In genomic region chr13:44396963-44397580, GRCh38 we compare ENCODE assay signal across 10 cellular contexts. TPM values are rescaled to one million over a fixed set of nuclear protein-coding genes. Genes with fewer than 3 reads are reported as not detected.
DNase-seq lines count a peak whose midpoint lies in the region; ATAC-seq, FAIRE-seq and TF ChIP-seq lines count a peak whose summit lies in the region.
"Had no signal": no experiment of that assay in that cellular context is flagged by ENCODE, and none has a peak within 500 bp of the region (broad histone marks: within the 10 kb centered on the region; RNA-seq: fewer than 3 reads in every experiment).

No MANE protein-coding gene starts in this region.

- DNase-seq in G401 (ENCODE audit: low spot score) (peak; percentile 73), coronary artery (ENCODE audit: low spot score) (peak; percentile 68), iris pigment epithelial cell (ENCODE audit: low read depth) (peak; percentile 73), retina (peak; percentile 86), SW 1271 (lab: John Stamatoyannopoulos, UW) (no peak), urothelium cell line (ENCODE audit: low spot score) (no peak)
- no peak for DNase-seq in activated naive CD8-positive, alpha-beta T cell treated with anti-CD3 and anti-CD28 coated beads for 36 hours
- DNase-seq in stimulated activated naive B cell treated with anti-CD40 and anti-IgM and Interleukin-4, amounts not matched to agents 10 μg/mL and 1 μg/mL and 100 μg/mL, for 72 hours = no peak
- DNase-seq: activated CD4-positive, alpha-beta T cell treated with anti-CD3 and anti-CD28 coated beads for 48 hours; central memory CD4-positive, alpha-beta T cell had no signal

- H3K27ac Mint-ChIP-seq in activated naive CD8-positive, alpha-beta T cell treated with anti-CD3 and anti-CD28 coated beads for 36 hours = no peak overlapping the region
- no peak overlapping the region for H3K27ac Mint-ChIP-seq in stimulated activated naive B cell treated with anti-CD40 and anti-IgM and Interleukin-4, amounts not matched to agents 10 μg/mL and 1 μg/mL and 100 μg/mL, for 72 hours

- ATAC-seq in stimulated activated naive B cell treated with anti-CD40 and anti-IgM and Interleukin-4, amounts not matched to agents 10 μg/mL and 1 μg/mL and 100 μg/mL, for 72 hours (replicated peaks) = no peak

- peak overlapping the region in 1 of 2 donors; percentile 8 for H3K27ac ChIP-seq in coronary artery

- in situ Hi-C loops in G401 (cut with HindIII; ENCODE audit: low sequenced_read_pairs) = no loop called here

- H3K4me1 Mint-ChIP-seq in activated naive CD8-positive, alpha-beta T cell treated with anti-CD3 and anti-CD28 coated beads for 36 hours = peaks cover 3% of the 10 kb centered on the region
- H3K4me1 Mint-ChIP-seq in stimulated activated naive B cell treated with anti-CD40 and anti-IgM and Interleukin-4, amounts not matched to agents 10 μg/mL and 1 μg/mL and 100 μg/mL, for 72 hours = no peaks in the 10 kb centered on the region

- no peaks in the 10 kb centered on the region for H3K9me3 Mint-ChIP-seq in activated naive CD8-positive, alpha-beta T cell treated with anti-CD3 and anti-CD28 coated beads for 36 hours
- H3K9me3 Mint-ChIP-seq in stimulated activated naive B cell treated with anti-CD40 and anti-IgM and Interleukin-4, amounts not matched to agents 10 μg/mL and 1 μg/mL and 100 μg/mL, for 72 hours = no peaks in the 10 kb centered on the region

- no peak overlapping the region for H3K4me3 Mint-ChIP-seq in activated naive CD8-positive, alpha-beta T cell treated with anti-CD3 and anti-CD28 coated beads for 36 hours
- no peak overlapping the region for H3K4me3 Mint-ChIP-seq in stimulated activated naive B cell treated with anti-CD40 and anti-IgM and Interleukin-4, amounts not matched to agents 10 μg/mL and 1 μg/mL and 100 μg/mL, for 72 hours

- no peak for TF ChIP-seq CTCF in coronary artery (IDR thresholded peaks at IDR 0.05)

- no peaks in the 10 kb centered on the region for H3K36me3 Mint-ChIP-seq in activated naive CD8-positive, alpha-beta T cell treated with anti-CD3 and anti-CD28 coated beads for 36 hours
- H3K36me3 Mint-ChIP-seq in stimulated activated naive B cell treated with anti-CD40 and anti-IgM and Interleukin-4, amounts not matched to agents 10 μg/mL and 1 μg/mL and 100 μg/mL, for 72 hours = peaks cover 0 to 2% of the 10 kb centered on the region in 2 donors

- FAIRE-seq in urothelium cell line (lab: Jason Lieb, UNC) = no peak

- no peaks in the 10 kb centered on the region for H3K27me3 Mint-ChIP-seq in activated naive CD8-positive, alpha-beta T cell treated with anti-CD3 and anti-CD28 coated beads for 36 hours
- peaks cover 6 to 9% of the 10 kb centered on the region in 2 donors for H3K27me3 Mint-ChIP-seq in stimulated activated naive B cell treated with anti-CD40 and anti-IgM and Interleukin-4, amounts not matched to agents 10 μg/mL and 1 μg/mL and 100 μg/mL, for 72 hours

- H3K4me3 ChIP-seq in coronary artery = no peak overlapping the region

RNA-seq across cellular contexts. Expression of gene SERP2, which starts 23.4 kb away (rescaled TPM):
- total RNA-seq in G401 (2014; rRNA removed; shearing (Covaris generic)) = not detected in 2 replicates
- 1 to 10 TPM; 3.1 TPM for total RNA-seq in activated naive CD8-positive, alpha-beta T cell treated with anti-CD3 and anti-CD28 coated beads for 36 hours

Comparison
In these comparisons a context has a peak if more than half of its experiments do, and no peak if none do; other contexts are left out.
1. DNase-seq: peak in G401 (single experiment), coronary artery (single experiment), iris pigment epithelial cell (single experiment) and retina (single experiment); none in activated naive CD8-positive, alpha-beta T cell treated with anti-CD3 and anti-CD28 coated beads for 36 hours (single experiment), SW 1271 (0 of 2), urothelium cell line (single experiment) and stimulated activated naive B cell treated with anti-CD40 and anti-IgM and Interleukin-4, amounts not matched to agents 10 μg/mL and 1 μg/mL and 100 μg/mL, for 72 hours (single experiment).